23 cellular contexts compared by ENCODE assay signal in the genomic region with DNA sequence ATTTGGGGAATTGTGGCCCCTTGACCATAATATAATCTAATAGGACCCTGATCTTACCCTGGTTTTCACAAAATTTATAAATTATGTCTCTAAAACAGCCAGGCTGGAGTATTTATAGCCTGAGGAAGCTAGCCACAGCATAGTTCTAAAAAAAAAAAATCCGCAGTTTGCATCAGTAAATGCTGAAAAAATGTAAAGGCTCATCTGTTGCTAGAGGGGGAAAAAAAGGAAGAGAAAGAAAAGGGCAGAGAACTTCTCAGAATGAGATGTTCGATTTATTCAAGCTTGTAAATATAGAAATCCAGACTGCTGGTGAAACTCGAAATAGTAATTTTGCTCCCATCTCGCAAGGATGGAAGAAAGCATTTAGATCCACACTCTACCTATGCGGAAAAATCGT.
"Had no signal": no experiment of that assay in that cellular context is flagged by ENCODE, and none has a peak within 500 bp of the region (broad histone marks: within the 10 kb centered on the region; RNA-seq: fewer than 3 reads in every experiment).

No MANE protein-coding gene starts in this region.

- H3K27ac ChIP-seq: KMS-11, Peyer's patch, SJSA1, SK-N-MC had no signal

- H3K27me3 ChIP-seq: Peyer's patch, SJSA1 had no signal

- H3K4me2 ChIP-seq: KMS-11 had no signal

- H3K4me1 ChIP-seq: Peyer's patch, SJSA1 had no signal

- ATAC-seq: HepG2, PC-3, Right ventricle myocardium inferior had no signal

- H3K36me3 ChIP-seq: Peyer's patch, SJSA1 had no signal

- H3K9me3 ChIP-seq: Peyer's patch, SJSA1 had no signal

- H3K9ac ChIP-seq: KMS-11 had no signal

- H3K4me3 ChIP-seq: Peyer's patch, SJSA1, SK-N-MC had no signal

- DNase-seq: IMR-90, Kasumi-1, NCI-H1092, NCI-H1417 treated with DMSO at 0.1 percent for 48 hours, NCI-H146, NCI-H1694 treated with DMSO at 0.1 percent for 48 hours, NCI-H1930, NCI-H2081 treated with DMSO at 0.1 percent for 48 hours, NCI-H2171, NCI-H226, NCI-H446, NCI-H510A, NCI-H524 treated with DMSO at 0.1 percent for 48 hours, NCI-H69, NCI-H774, PC-3, Peyer's patch, SIG-M5 had no signal
